In the genomic region with DNA sequence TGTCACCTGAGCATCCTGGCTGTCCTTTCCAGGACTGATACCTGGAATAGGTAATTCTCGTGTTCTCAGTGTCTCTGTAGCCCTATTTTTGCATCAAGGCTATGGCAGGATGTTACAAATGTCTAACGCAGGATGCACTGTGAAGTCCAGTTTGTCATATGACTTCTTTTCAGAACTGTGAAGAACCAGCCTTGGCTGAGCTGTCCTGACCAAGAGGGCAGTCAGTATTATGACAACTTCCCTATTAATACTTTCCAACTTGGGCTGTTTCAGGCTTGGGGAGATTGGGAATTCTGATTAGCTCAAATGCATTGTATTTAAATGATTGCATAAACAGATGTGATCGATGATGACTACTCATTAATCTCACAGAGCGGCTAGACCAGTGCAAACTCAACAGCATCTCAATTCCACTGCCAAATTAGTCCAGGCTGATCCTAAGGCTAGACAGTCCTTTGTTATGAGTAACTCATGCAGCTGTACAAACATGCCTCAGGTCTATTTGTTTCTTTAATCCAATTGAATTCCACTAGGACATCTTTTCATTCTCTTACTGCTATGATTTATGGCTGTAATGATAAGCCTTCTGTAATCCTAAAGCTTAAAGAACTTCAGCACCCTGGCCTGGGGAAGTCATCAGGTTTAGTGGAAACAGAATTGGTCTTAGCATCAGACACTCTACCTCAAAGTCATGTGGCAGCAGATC, we compare ENCODE assay signal across 15 cellular contexts.
DNase-seq lines count a peak whose midpoint lies in the region; FAIRE-seq and TF ChIP-seq lines count a peak whose summit lies in the region.
"Had no signal": no experiment of that assay in that cellular context is flagged by ENCODE, and none has a peak within 500 bp of the region (broad histone marks: within the 10 kb centered on the region; RNA-seq: fewer than 3 reads in every experiment).

No MANE protein-coding gene starts in this region.

- no peaks in the 10 kb centered on the region for H3K27me3 ChIP-seq in tibial artery
- H3K27me3 ChIP-seq: transverse colon had no signal

- peak; percentile 32 for DNase-seq in AG10803 (ENCODE audit: low read depth)
- DNase-seq in HTR-8/SVneo (ENCODE audit: insufficient read length, low spot score): peak; percentile 69
- peak; percentile 54 to 57 for DNase-seq in SHP77 (lab: John Stamatoyannopoulos, UW)
- DNase-seq in fibroblast of villous mesenchyme (ENCODE audit: low read depth): peak; percentile 17
- no peak for DNase-seq in NCI-H2107 (lab: John Stamatoyannopoulos, UW)
- DNase-seq in anterior cingulate cortex (lab: John Stamatoyannopoulos, UW): no peak
- no peak for DNase-seq in tibial artery
- DNase-seq in SKM-1 treated with dmso at 0.1 percent for 144 hours (lab: John Stamatoyannopoulos, UW; ENCODE audit: unreplicated experiment): no peak
- DNase-seq: activated CD8-positive, alpha-beta memory T cell treated with anti-CD3 and anti-CD28 coated beads, Interleukin-2, amount 10 ng/mL, durations not matched to agents 7 days and 5 days; amniotic stem cell; CD4-positive, CD25-positive, alpha-beta regulatory T cell; effector memory CD8-positive, alpha-beta T cell; H7; NCI-H526 treated with DMSO at 0.1 percent for 48 hours; transverse colon had no signal

- peak; percentile 85 for FAIRE-seq in HTR-8/SVneo (lab: Jason Lieb, UNC)

- no peaks in the 10 kb centered on the region for H3K4me1 ChIP-seq in tibial artery
- H3K4me1 ChIP-seq: transverse colon had no signal

- H3K36me3 ChIP-seq in tibial artery: no peaks in the 10 kb centered on the region
- H3K36me3 ChIP-seq: transverse colon had no signal

- no peak overlapping the region for H3K4me3 ChIP-seq in AG10803 (ENCODE audit: low read length)
- H3K4me3 ChIP-seq in fibroblast of villous mesenchyme (ENCODE audit: low read depth, low read length): no peak overlapping the region
- H3K4me3 ChIP-seq in tibial artery: no peak overlapping the region
- H3K4me3 ChIP-seq: transverse colon had no signal

- intact Hi-C loops in tibial artery (cut with DNase I; ENCODE audit: low total_unique reads): no loop called here

- no peak for TF ChIP-seq CTCF in AG10803 (conservative IDR thresholded peaks at IDR 0.05; ENCODE audit: low read length)
- no peak for TF ChIP-seq CTCF in fibroblast of villous mesenchyme (IDR thresholded peaks at IDR 0.05; ENCODE audit: insufficient read depth, low read depth, low read length)
- TF ChIP-seq CTCF in tibial artery (IDR thresholded peaks at IDR 0.05): no peak

- no peaks in the 10 kb centered on the region for H3K9me3 ChIP-seq in tibial artery
- H3K9me3 ChIP-seq: transverse colon had no signal

- H3K27ac ChIP-seq in tibial artery: no peak overlapping the region
- H3K27ac ChIP-seq: transverse colon had no signal

Comparison
In these comparisons a context has a peak if more than half of its experiments do, and no peak if none do; other contexts are left out.
1. DNase-seq: peak in AG10803 (single experiment), HTR-8/SVneo (single experiment), SHP77 (2 of 2) and fibroblast of villous mesenchyme (single experiment); none in NCI-H2107 (single experiment), anterior cingulate cortex (0 of 58), tibial artery (0 of 2) and SKM-1 treated with dmso at 0.1 percent for 144 hours (single experiment).